Comparison of ENCODE assay signal across 19 cellular contexts in genomic region chr16:11060856-11061255, GRCh38.
"Had no signal": no experiment of that assay in that cellular context is flagged by ENCODE, and none has a peak within 500 bp of the region (broad histone marks: within the 10 kb centered on the region; RNA-seq: fewer than 3 reads in every experiment).

No MANE protein-coding gene starts in this region.

- DNase-seq: activated B cell treated with CpG ODN at 0.5 μM for 24 hours; activated CD4-positive, alpha-beta T cell treated with anti-CD3 and anti-CD28 coated beads, Interleukin-2, amount 50 U/mL, for 1 hour; activated naive CD4-positive, alpha-beta T cell treated with Interleukin-2 at 50 U/mL for 16 hours; anterior cingulate cortex; brain microvascular endothelial cell; central memory CD4-positive, alpha-beta T cell; colonic mucosa; foreskin keratinocyte; naive thymus-derived CD4-positive, alpha-beta T cell; spleen; stimulated activated CD4-positive, alpha-beta T cell treated with anti-CD3 and anti-CD28 coated beads, Interleukin-4, amount 100 ng/mL, for 4 hours; stimulated activated naive CD4-positive, alpha-beta T cell; thyroid gland; uterus had no signal

- H3K4me3 Mint-ChIP-seq: activated B cell treated with CpG ODN at 0.5 μM for 24 hours; activated T-helper 1 cell treated with anti-CD3 and anti-CD28 coated beads, Interleukin-12 subunit alpha, Interleukin-12 subunit beta, Interleukin-2, Interleukin-4 antibody, amounts not matched to agents 30 ng/mL and 10 ng/mL and 1 ng/mL, durations not matched to agents 14 hours and 24 hours and 36 hours; memory B cell; naive thymus-derived CD4-positive, alpha-beta T cell had no signal

- H3K27me3 ChIP-seq: brain microvascular endothelial cell, colonic mucosa, foreskin keratinocyte, hepatocyte, ovary, spleen, thyroid gland, uterus had no signal

- H3K9me3 Mint-ChIP-seq: activated B cell treated with CpG ODN at 0.5 μM for 24 hours; activated T-helper 1 cell treated with anti-CD3 and anti-CD28 coated beads, Interleukin-12 subunit alpha, Interleukin-12 subunit beta, Interleukin-2, Interleukin-4 antibody, amounts not matched to agents 30 ng/mL and 10 ng/mL and 1 ng/mL, durations not matched to agents 14 hours and 24 hours and 36 hours; memory B cell had no signal

- H3K27ac ChIP-seq: brain microvascular endothelial cell, colonic mucosa, foreskin keratinocyte, hepatocyte, ovary, spleen, uterus had no signal

- H3K27ac Mint-ChIP-seq: activated B cell treated with CpG ODN at 0.5 μM for 24 hours; activated T-helper 1 cell treated with anti-CD3 and anti-CD28 coated beads, Interleukin-12 subunit alpha, Interleukin-12 subunit beta, Interleukin-2, Interleukin-4 antibody, amounts not matched to agents 30 ng/mL and 10 ng/mL and 1 ng/mL, durations not matched to agents 14 hours and 24 hours and 36 hours; memory B cell; naive thymus-derived CD4-positive, alpha-beta T cell had no signal

- H3K9me3 ChIP-seq: colonic mucosa, ovary, spleen, thyroid gland, uterus had no signal

- H3K4me1 ChIP-seq: foreskin keratinocyte had no signal

- H2AFZ ChIP-seq: hepatocyte had no signal

- H3K79me2 ChIP-seq: hepatocyte had no signal

- ATAC-seq: foreskin keratinocyte; naive thymus-derived CD4-positive, alpha-beta T cell; sciatic nerve had no signal

- H3K4me2 ChIP-seq: hepatocyte had no signal

- H3K4me1 Mint-ChIP-seq: memory B cell had no signal

- H3K4me3 ChIP-seq: colonic mucosa, hepatocyte, ovary, spleen, thyroid gland, uterus had no signal

- H3K27me3 Mint-ChIP-seq: activated B cell treated with CpG ODN at 0.5 μM for 24 hours; memory B cell; naive thymus-derived CD4-positive, alpha-beta T cell had no signal

- H3K36me3 ChIP-seq: colonic mucosa, ovary, thyroid gland, uterus had no signal
